ENCODE assay signal across 1 cellular context in genomic region chr10:46523881-46524470, GRCh38.
TF ChIP-seq lines count a peak whose summit lies in the region.

No MANE protein-coding gene starts in this region.

TF ChIP-seq in HepG2, 621 proteins besides CTCF, POLR2A, EP300 and RAD21:
- TF ChIP-seq RERE (CRISPR knock-in tag; IDR thresholded peaks at IDR 0.05; ENCODE audit: low read depth) = no peak
- no peak for TF ChIP-seq ZEB1 (IDR thresholded peaks at IDR 0.05; ENCODE audit: insufficient replicate concordance, low read depth)
- no peak for TF ChIP-seq PCBP1 (IDR thresholded peaks at IDR 0.05; ENCODE audit: borderline replicate concordance, low read depth, low read length)
- no peak for TF ChIP-seq PBX3 (CRISPR knock-in tag; IDR thresholded peaks at IDR 0.05; ENCODE audit: borderline replicate concordance)
- no peak for TF ChIP-seq NFYB (CRISPR knock-in tag; IDR thresholded peaks at IDR 0.05)
